In genomic region chrX:136577562-136577961, GRCh38 we compare ENCODE assay signal across 8 cellular contexts. TPM values are rescaled to one million over a fixed set of nuclear protein-coding genes. Genes with fewer than 3 reads are reported as not detected.
DNase-seq lines count a peak whose midpoint lies in the region; ATAC-seq and TF ChIP-seq lines count a peak whose summit lies in the region.

No MANE protein-coding gene starts in this region.

- DNase-seq in AG08396 (ENCODE audit: low spot score) (peak; percentile 71), NCI-H226 (peak; percentile 19), coronary artery (ENCODE audit: low spot score) (no peak), lung microvascular endothelial cell (ENCODE audit: low read depth in 2 of 2) (peak; percentile 56 to 66)
- peak; percentile 63 for DNase-seq in activated CD4-positive, alpha-beta T cell treated with anti-CD3 and anti-CD28 coated beads, Interleukin-2, amount 50 U/mL, for 1 hour
- DNase-seq in stimulated activated CD8-positive, alpha-beta memory T cell treated with anti-CD3 and anti-CD28 coated beads, Interleukin-2, amount 100 ng/mL, for 48 hours (ENCODE audit: low read depth in 2 of 2), result peak; percentile 42 to 48

- H3K4me3 ChIP-seq in coronary artery, result no peak overlapping the region

- no peak overlapping the region for H3K27ac ChIP-seq in coronary artery

- ATAC-seq in GM18858 (IDR thresholded peaks at IDR 0.05; ENCODE audit: unreplicated experiment) (peak; percentile 92), HG03064 (IDR thresholded peaks at IDR 0.05; ENCODE audit: low read depth, unreplicated experiment) (peak; percentile 75)

- TF ChIP-seq CTCF in coronary artery (IDR thresholded peaks at IDR 0.05), result peak; percentile 40

RNA-seq across cellular contexts. Expression of gene VGLL1, which starts 45.5 kb away (rescaled TPM):
- total RNA-seq in lung microvascular endothelial cell, result not detected in 2 replicates
